Comparison of ENCODE assay signal across 22 cellular contexts in the genomic region with DNA sequence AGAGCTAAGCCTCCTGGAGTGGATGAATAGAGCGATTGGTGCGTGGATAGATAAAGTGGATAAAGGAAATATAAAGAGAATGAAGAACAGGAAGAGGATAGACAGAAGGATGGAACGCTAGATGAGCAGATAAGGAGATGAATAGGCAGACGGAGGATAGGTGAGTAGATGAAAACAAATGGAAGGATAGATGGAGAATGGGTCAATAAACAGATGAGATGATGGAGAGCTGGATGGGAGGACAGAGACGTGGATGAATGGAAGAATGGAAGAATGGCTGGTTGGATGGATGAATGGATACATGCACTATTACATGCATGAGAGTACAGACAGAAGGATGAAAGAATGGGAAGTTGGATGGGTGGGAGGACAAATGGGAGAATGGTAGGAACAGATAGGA. TPM values are rescaled to one million over a fixed set of nuclear protein-coding genes. Genes with fewer than 3 reads are reported as not detected.
DNase-seq lines count a peak whose midpoint lies in the region; ATAC-seq, FAIRE-seq and TF ChIP-seq lines count a peak whose summit lies in the region.
"Had no signal": no experiment of that assay in that cellular context is flagged by ENCODE, and none has a peak within 500 bp of the region (broad histone marks: within the 10 kb centered on the region; RNA-seq: fewer than 3 reads in every experiment).

No MANE protein-coding gene starts in this region.

- no peaks in the 10 kb centered on the region for H3K9me3 ChIP-seq in HEK293 (ENCODE audit: control insufficient read depth, insufficient read depth, low read depth, low read length)
- no peaks in the 10 kb centered on the region for H3K9me3 ChIP-seq in astrocyte (ENCODE audit: insufficient read depth, low read depth, low read length)
- no peaks in the 10 kb centered on the region for H3K9me3 ChIP-seq in osteoblast (ENCODE audit: low read depth, low read length)
- H3K9me3 ChIP-seq: A549; BLaER1 treated with 17β-estradiol and CSF1 and Interleukin-3, amounts not matched to agents 10 nM and 100 nM; Caco-2 had no signal

- no peak for FAIRE-seq in astrocyte (lab: Jason Lieb, UNC)
- FAIRE-seq: A549, D721Med, G401.6, GM12891 had no signal

- no peaks in the 10 kb centered on the region for H3K4me1 ChIP-seq in HEK293 (ENCODE audit: control insufficient read depth, insufficient read depth, low read length)
- peaks cover 7% of the 10 kb centered on the region for H3K4me1 ChIP-seq in astrocyte (ENCODE audit: insufficient read depth, low read length)
- peaks cover 7% of the 10 kb centered on the region for H3K4me1 ChIP-seq in osteoblast (ENCODE audit: insufficient read depth, low read length)

- no peaks in the 10 kb centered on the region for H3K9me3 Mint-ChIP-seq in activated naive CD4-positive, alpha-beta T cell treated with anti-CD3 and anti-CD28 coated beads, Interleukin-2, amount 50 U/mL, for 72 hours
- no peaks in the 10 kb centered on the region for H3K9me3 Mint-ChIP-seq in activated naive CD4-positive, alpha-beta T cell treated with anti-CD3 and anti-CD28 coated beads, Interleukin-2, amount 10 ng/mL, durations not matched to agents 7 days and 5 days
- H3K9me3 Mint-ChIP-seq in astrocyte (ENCODE audit: unreplicated experiment): peaks cover 3% of the 10 kb centered on the region
- H3K9me3 Mint-ChIP-seq: CD4-positive, alpha-beta T cell; CD8-positive, alpha-beta T cell had no signal

- H3K27ac ChIP-seq in HEK293 (ENCODE audit: extremely low read depth, low read depth, low read length) (no peak overlapping the region), astrocyte (ENCODE audit: low read depth, low read length) (no peak overlapping the region), osteoblast (ENCODE audit: low read depth, low read length) (no peak overlapping the region)
- H3K27ac ChIP-seq: 22Rv1; A549; BLaER1 treated with 17β-estradiol and CSF1 and Interleukin-3, amounts not matched to agents 10 nM and 100 nM; C4-2B had no signal

- H2AFZ ChIP-seq in astrocyte (ENCODE audit: low read depth, low read length) (no peak overlapping the region), osteoblast (ENCODE audit: low read length) (no peak overlapping the region)

- no peak for ATAC-seq in activated naive CD4-positive, alpha-beta T cell treated with anti-CD3 and anti-CD28 coated beads, Interleukin-2, amount 50 U/mL, for 72 hours
- ATAC-seq in GM18870 (IDR thresholded peaks at IDR 0.05; ENCODE audit: unreplicated experiment): no peak
- ATAC-seq: A549; CD8-positive, alpha-beta T cell had no signal

- H3K4me3 Mint-ChIP-seq in activated naive CD4-positive, alpha-beta T cell treated with anti-CD3 and anti-CD28 coated beads, Interleukin-2, amount 10 ng/mL, durations not matched to agents 7 days and 5 days: no peak overlapping the region
- peak overlapping the region; percentile 9 for H3K4me3 Mint-ChIP-seq in astrocyte (ENCODE audit: unreplicated experiment)
- H3K4me3 Mint-ChIP-seq: B cell; CD4-positive, alpha-beta T cell; CD8-positive, alpha-beta T cell had no signal

- CTCF ChIA-PET in activated naive CD4-positive, alpha-beta T cell treated with anti-CD3 and anti-CD28 coated beads, Interleukin-2, amount 10 ng/mL, durations not matched to agents 7 days and 5 days (lab: Charles Lee): interaction anchor here (1.0 kb wide), 1 partner anchor 57 kb away, joined by 3 read pairs; no protein-coding TSS in a partner anchor
- CTCF ChIA-PET in HEK293 (lab: Yijun Ruan, JAX): interaction anchor here (0.5 to 0.6 kb wide), 4 partner anchors 63 to 429 kb away, joined by 3 to 4 read pairs (median 3); no protein-coding TSS in a partner anchor

- H4K20me1 ChIP-seq in astrocyte (ENCODE audit: insufficient read depth, low read length): no peaks in the 10 kb centered on the region
- no peaks in the 10 kb centered on the region for H4K20me1 ChIP-seq in osteoblast (ENCODE audit: insufficient read depth, low read length)

- H3K36me3 ChIP-seq in HEK293 (ENCODE audit: control insufficient read depth in 2 of 2, insufficient read depth in 1 of 2, low read length in 2 of 2): no peaks in the 10 kb centered on the region
- no peaks in the 10 kb centered on the region for H3K36me3 ChIP-seq in astrocyte (ENCODE audit: insufficient read depth, low read length)
- no peaks in the 10 kb centered on the region for H3K36me3 ChIP-seq in osteoblast (ENCODE audit: insufficient read depth, low read length)

- no peak overlapping the region for H3K9ac ChIP-seq in astrocyte (ENCODE audit: low read length)
- H3K9ac ChIP-seq: BLaER1 treated with 17β-estradiol and CSF1 and Interleukin-3, amounts not matched to agents 10 nM and 100 nM had no signal

- DNase-seq in activated naive CD4-positive, alpha-beta T cell treated with anti-CD3 and anti-CD28 coated beads, Interleukin-2, amount 50 U/mL, for 72 hours (ENCODE audit: low spot score in 2 of 2): no peak
- DNase-seq in activated naive CD4-positive, alpha-beta T cell treated with anti-CD3 and anti-CD28 coated beads, Interleukin-2, amount 10 ng/mL, durations not matched to agents 7 days and 5 days: no peak
- DNase-seq in astrocyte (ENCODE audit: low read depth): no peak
- peak; percentile 53 for DNase-seq in osteoblast (ENCODE audit: insufficient read length, low spot score, missing footprints)
- DNase-seq in effector CD8-positive, alpha-beta T cell (lab: John Stamatoyannopoulos, UW): no peak
- DNase-seq: AML-193; Caco-2; Calu3; CD4-positive, alpha-beta T cell; CD8-positive, alpha-beta T cell; DMS79 treated with DMSO at 0.1 percent for 48 hours; GF-D8 had no signal

- H3K27me3 Mint-ChIP-seq in activated naive CD4-positive, alpha-beta T cell treated with anti-CD3 and anti-CD28 coated beads, Interleukin-2, amount 10 ng/mL, durations not matched to agents 7 days and 5 days: no peaks in the 10 kb centered on the region
- H3K27me3 Mint-ChIP-seq in astrocyte (ENCODE audit: low read depth, unreplicated experiment): peaks cover 11% of the 10 kb centered on the region
- H3K27me3 Mint-ChIP-seq: B cell; CD4-positive, alpha-beta T cell had no signal

- H3K27ac Mint-ChIP-seq in activated naive CD4-positive, alpha-beta T cell treated with anti-CD3 and anti-CD28 coated beads, Interleukin-2, amount 50 U/mL, for 72 hours: peak overlapping the region; percentile 3 to 5
- H3K27ac Mint-ChIP-seq in activated naive CD4-positive, alpha-beta T cell treated with anti-CD3 and anti-CD28 coated beads, Interleukin-2, amount 10 ng/mL, durations not matched to agents 7 days and 5 days: no peak overlapping the region
- no peak overlapping the region for H3K27ac Mint-ChIP-seq in astrocyte (ENCODE audit: unreplicated experiment)
- H3K27ac Mint-ChIP-seq: CD4-positive, alpha-beta T cell; CD8-positive, alpha-beta T cell had no signal

- H3K79me2 ChIP-seq in astrocyte (ENCODE audit: insufficient read depth, low read length) (no peaks in the 10 kb centered on the region), osteoblast (ENCODE audit: insufficient read depth, low read length) (no peaks in the 10 kb centered on the region)

- H3K4me2 ChIP-seq in astrocyte (ENCODE audit: low read length) (no peak overlapping the region), osteoblast (ENCODE audit: insufficient read depth, low read length) (no peak overlapping the region)
- H3K4me2 ChIP-seq: A549 had no signal

- H3K4me3 ChIP-seq in HEK293 (ENCODE audit: low read depth, low read length) (no peak overlapping the region), astrocyte (ENCODE audit: insufficient read depth, low read depth, low read length) (no peak overlapping the region), osteoblast (ENCODE audit: insufficient read depth, low read length) (no peak overlapping the region)
- H3K4me3 ChIP-seq: A549; BLaER1 treated with 17β-estradiol and CSF1 and Interleukin-3, amounts not matched to agents 10 nM and 100 nM had no signal

- POLR2A ChIA-PET in HEK293 (lab: Yijun Ruan, JAX): no interaction called here

- no peak for TF ChIP-seq CTCF in HEK293 (tag by site-specific recombination; IDR thresholded peaks at IDR 0.05)
- no peak for TF ChIP-seq CTCF in astrocyte (IDR thresholded peaks at IDR 0.05; ENCODE audit: insufficient read depth, low read depth, low read length)
- TF ChIP-seq CTCF in osteoblast (IDR thresholded peaks at IDR 0.05; ENCODE audit: extremely low read depth, low read depth, low read length): no peak

- H3K36me3 Mint-ChIP-seq in activated naive CD4-positive, alpha-beta T cell treated with anti-CD3 and anti-CD28 coated beads, Interleukin-2, amount 50 U/mL, for 72 hours: peaks cover 0 to 5% of the 10 kb centered on the region in 2 donors
- H3K36me3 Mint-ChIP-seq in activated naive CD4-positive, alpha-beta T cell treated with anti-CD3 and anti-CD28 coated beads, Interleukin-2, amount 10 ng/mL, durations not matched to agents 7 days and 5 days: peaks cover 11% of the 10 kb centered on the region
- H3K36me3 Mint-ChIP-seq in astrocyte (ENCODE audit: low read depth, unreplicated experiment): peaks cover 13% of the 10 kb centered on the region

- peaks cover 7% of the 10 kb centered on the region for H3K4me1 Mint-ChIP-seq in activated naive CD4-positive, alpha-beta T cell treated with anti-CD3 and anti-CD28 coated beads, Interleukin-2, amount 10 ng/mL, durations not matched to agents 7 days and 5 days
- peaks cover 3% of the 10 kb centered on the region for H3K4me1 Mint-ChIP-seq in astrocyte (ENCODE audit: low read depth, unreplicated experiment)

- H3K27me3 ChIP-seq in astrocyte (ENCODE audit: insufficient read depth, low read length) (no peaks in the 10 kb centered on the region), osteoblast (ENCODE audit: insufficient read depth, low read length) (no peaks in the 10 kb centered on the region)
- H3K27me3 ChIP-seq: BLaER1 treated with 17β-estradiol and CSF1 and Interleukin-3, amounts not matched to agents 10 nM and 100 nM had no signal

TF ChIP-seq in HEK293, 187 proteins besides CTCF, POLR2A, EP300 and RAD21:
- 0 out of 2 replicates have a peak, but pooled peaks have one; percentile 19 for TF ChIP-seq ZBTB17 (tag by site-specific recombination; IDR thresholded peaks at IDR 0.05)
- no peak for TF ChIP-seq YY1 (tag by site-specific recombination; IDR thresholded peaks at IDR 0.05)
- TF ChIP-seq ZNF366 (tag by site-specific recombination; conservative IDR thresholded peaks at IDR 0.05): peak; percentile 89

RNA-seq across cellular contexts. Expression of gene EDN2, which starts 35.2 kb away (rescaled TPM):
- not detected for total RNA-seq in activated naive CD4-positive, alpha-beta T cell treated with anti-CD3 and anti-CD28 coated beads, Interleukin-2, amount 50 U/mL, for 72 hours
- total RNA-seq in astrocyte: 0.45 TPM in 1 of 2 replicates, not detected in the other
- total RNA-seq in osteoblast: not detected in 2 replicates
- total RNA-seq: B cell; Caco-2; CD4-positive, alpha-beta T cell had no signal

Comparison
In these comparisons a context has a peak if more than half of its experiments do, and no peak if none do; other contexts are left out.
1. H3K27ac Mint-ChIP-seq: peak in activated naive CD4-positive, alpha-beta T cell treated with anti-CD3 and anti-CD28 coated beads, Interleukin-2, amount 50 U/mL, for 72 hours (2 of 2); none in activated naive CD4-positive, alpha-beta T cell treated with anti-CD3 and anti-CD28 coated beads, Interleukin-2, amount 10 ng/mL, durations not matched to agents 7 days and 5 days (single experiment) and astrocyte (single experiment).